ENCODE assay signal across 2 cellular contexts in the genomic region with DNA sequence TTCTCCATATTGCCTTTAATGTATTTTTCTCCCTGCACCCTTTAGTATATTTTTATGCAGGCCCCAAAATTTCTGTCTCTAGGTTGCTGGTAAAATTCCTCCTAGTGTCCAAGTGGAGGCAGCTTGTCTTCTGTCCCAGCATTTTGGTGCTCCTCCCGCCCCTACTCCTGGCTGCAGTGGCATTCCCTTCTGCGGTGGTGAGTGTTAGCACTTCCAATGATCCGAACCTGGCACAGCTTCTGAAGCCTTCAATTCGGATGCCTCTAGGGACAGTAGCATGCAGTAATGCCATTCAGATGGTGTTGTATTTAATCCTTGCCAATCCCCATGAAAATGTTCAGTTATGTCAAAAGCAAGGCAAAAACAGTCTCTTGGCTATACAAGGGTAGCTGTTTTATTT.
TF ChIP-seq lines count a peak whose summit lies in the region.

No MANE protein-coding gene starts in this region.

TF ChIP-seq in SK-N-SH, 30 proteins besides CTCF, POLR2A, EP300 and RAD21 (continued from another document):
- TF ChIP-seq FOXM1 (IDR thresholded peaks at IDR 0.05; ENCODE audit: low read depth) (no peak), RCOR1 (IDR thresholded peaks at IDR 0.05; ENCODE audit: low read length) (no peak)

TF ChIP-seq in SK-N-SH treated with all-trans-retinoic acid at 6 μM for 48 hours, 23 proteins besides CTCF, POLR2A, EP300 and RAD21 (continued from another document):
- no peak for TF ChIP-seq GLIS3 (CRISPR knock-in tag; IDR thresholded peaks at IDR 0.05)
- TF ChIP-seq CSDC2 (CRISPR knock-in tag; IDR thresholded peaks at IDR 0.05): no peak
- no peak for TF ChIP-seq TOX (CRISPR knock-in tag; IDR thresholded peaks at IDR 0.05; ENCODE audit: borderline replicate concordance)
- TF ChIP-seq ZNF70 (CRISPR knock-in tag; IDR thresholded peaks at IDR 0.05): no peak
- TF ChIP-seq ZNF565 (CRISPR knock-in tag; conservative IDR thresholded peaks at IDR 0.05; ENCODE audit: low read depth): no peak
- no peak for TF ChIP-seq ZFP3 (CRISPR knock-in tag; IDR thresholded peaks at IDR 0.05)
- TF ChIP-seq, protein P1, sequence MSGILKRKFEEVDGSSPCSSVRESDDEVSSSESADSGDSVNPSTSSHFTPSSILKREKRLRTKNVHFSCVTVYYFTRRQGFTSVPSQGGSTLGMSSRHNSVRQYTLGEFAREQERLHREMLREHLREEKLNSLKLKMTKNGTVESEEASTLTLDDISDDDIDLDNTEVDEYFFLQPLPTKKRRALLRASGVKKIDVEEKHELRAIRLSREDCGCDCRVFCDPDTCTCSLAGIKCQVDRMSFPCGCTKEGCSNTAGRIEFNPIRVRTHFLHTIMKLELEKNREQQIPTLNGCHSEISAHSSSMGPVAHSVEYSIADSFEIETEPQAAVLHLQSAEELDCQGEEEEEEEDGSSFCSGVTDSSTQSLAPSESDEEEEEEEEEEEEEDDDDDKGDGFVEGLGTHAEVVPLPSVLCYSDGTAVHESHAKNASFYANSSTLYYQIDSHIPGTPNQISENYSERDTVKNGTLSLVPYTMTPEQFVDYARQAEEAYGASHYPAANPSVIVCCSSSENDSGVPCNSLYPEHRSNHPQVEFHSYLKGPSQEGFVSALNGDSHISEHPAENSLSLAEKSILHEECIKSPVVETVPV (CRISPR knock-in tag; IDR thresholded peaks at IDR 0.05): no peak
- TF ChIP-seq ZC3H10 (CRISPR knock-in tag; IDR thresholded peaks at IDR 0.05): no peak
- TF ChIP-seq TCF4 (CRISPR knock-in tag; IDR thresholded peaks at IDR 0.05; ENCODE audit: borderline replicate concordance): no peak
- no peak for TF ChIP-seq OSR1 (CRISPR knock-in tag; IDR thresholded peaks at IDR 0.05)
- no peak for TF ChIP-seq ARNTL (CRISPR knock-in tag; IDR thresholded peaks at IDR 0.05; ENCODE audit: borderline replicate concordance, low read depth)
- no peak for TF ChIP-seq ZFP30 (CRISPR knock-in tag; IDR thresholded peaks at IDR 0.05)
- TF ChIP-seq, protein P2, sequence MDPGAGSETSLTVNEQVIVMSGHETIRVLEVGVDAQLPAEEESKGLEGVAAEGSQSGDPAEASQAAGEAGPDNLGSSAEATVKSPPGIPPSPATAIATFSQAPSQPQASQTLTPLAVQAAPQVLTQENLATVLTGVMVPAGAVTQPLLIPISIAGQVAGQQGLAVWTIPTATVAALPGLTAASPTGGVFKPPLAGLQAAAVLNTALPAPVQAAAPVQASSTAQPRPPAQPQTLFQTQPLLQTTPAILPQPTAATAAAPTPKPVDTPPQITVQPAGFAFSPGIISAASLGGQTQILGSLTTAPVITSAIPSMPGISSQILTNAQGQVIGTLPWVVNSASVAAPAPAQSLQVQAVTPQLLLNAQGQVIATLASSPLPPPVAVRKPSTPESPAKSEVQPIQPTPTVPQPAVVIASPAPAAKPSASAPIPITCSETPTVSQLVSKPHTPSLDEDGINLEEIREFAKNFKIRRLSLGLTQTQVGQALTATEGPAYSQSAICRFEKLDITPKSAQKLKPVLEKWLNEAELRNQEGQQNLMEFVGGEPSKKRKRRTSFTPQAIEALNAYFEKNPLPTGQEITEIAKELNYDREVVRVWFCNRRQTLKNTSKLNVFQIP (CRISPR knock-in tag; IDR thresholded peaks at IDR 0.05; ENCODE audit: borderline replicate concordance, low read depth): no peak
- no peak for TF ChIP-seq PPARA (CRISPR knock-in tag; IDR thresholded peaks at IDR 0.05; ENCODE audit: borderline replicate concordance)
TF ChIP-seq in SK-N-SH treated with all-trans-retinoic acid at 6 μM for 48 hours: peak in this region for 0.
